20 cellular contexts compared by ENCODE assay signal in the genomic region with DNA sequence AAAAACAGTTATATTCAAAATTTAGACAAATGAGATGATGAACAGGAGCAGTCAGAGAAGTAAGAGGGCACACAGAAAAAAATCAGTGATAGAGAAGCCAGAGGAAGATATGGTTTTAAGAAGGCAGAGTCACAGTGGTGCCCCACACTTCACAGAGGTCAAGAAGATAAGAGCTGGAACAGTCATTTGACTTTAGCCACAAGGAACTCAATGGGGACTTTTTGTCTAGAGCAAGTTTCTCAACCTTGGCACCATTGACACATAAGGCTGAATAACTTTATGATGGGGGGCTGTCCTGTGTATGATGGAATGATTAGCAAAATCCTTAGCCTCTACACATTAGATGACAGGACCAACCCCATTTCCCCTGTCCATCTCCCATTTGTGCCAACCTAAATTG.
A peak's percentile ranks its signal among the peaks of the same experiment; 100 is the strongest.
DNase-seq lines count a peak whose midpoint lies in the region; ATAC-seq and TF ChIP-seq lines count a peak whose summit lies in the region.
"Had no signal": no experiment of that assay in that cellular context is flagged by ENCODE, and none has a peak within 500 bp of the region (broad histone marks: within the 10 kb centered on the region; RNA-seq: fewer than 3 reads in every experiment).

No MANE protein-coding gene starts in this region.

- H3K27ac Mint-ChIP-seq in activated T-helper 2 cell treated with anti-CD3 and anti-CD28 coated beads, Interferon-gamma antibody, Interleukin-2, Interleukin-4, amounts not matched to agents 10 μg/mL and 5 μg/mL and 100 μg/mL, durations not matched to agents 14 hours and 24 hours and 36 hours, result peak overlapping the region; percentile 54
- H3K27ac Mint-ChIP-seq: CD4-positive, alpha-beta T cell had no signal

- peaks cover 3% of the 10 kb centered on the region for H3K36me3 Mint-ChIP-seq in activated T-helper 2 cell treated with anti-CD3 and anti-CD28 coated beads, Interferon-gamma antibody, Interleukin-2, Interleukin-4, amounts not matched to agents 10 μg/mL and 5 μg/mL and 100 μg/mL, durations not matched to agents 14 hours and 24 hours and 36 hours (ENCODE audit: low read depth)

- H3K4me1 Mint-ChIP-seq in activated T-helper 2 cell treated with anti-CD3 and anti-CD28 coated beads, Interferon-gamma antibody, Interleukin-2, Interleukin-4, amounts not matched to agents 10 μg/mL and 5 μg/mL and 100 μg/mL, durations not matched to agents 14 hours and 24 hours and 36 hours (ENCODE audit: low read depth), result peaks cover 24% of the 10 kb centered on the region

- peaks cover 21% of the 10 kb centered on the region for H3K9me3 Mint-ChIP-seq in activated T-helper 2 cell treated with anti-CD3 and anti-CD28 coated beads, Interferon-gamma antibody, Interleukin-2, Interleukin-4, amounts not matched to agents 10 μg/mL and 5 μg/mL and 100 μg/mL, durations not matched to agents 14 hours and 24 hours and 36 hours

- no peak overlapping the region for H3K4me3 Mint-ChIP-seq in activated T-helper 2 cell treated with anti-CD3 and anti-CD28 coated beads, Interferon-gamma antibody, Interleukin-2, Interleukin-4, amounts not matched to agents 10 μg/mL and 5 μg/mL and 100 μg/mL, durations not matched to agents 14 hours and 24 hours and 36 hours (ENCODE audit: low read depth)
- H3K4me3 Mint-ChIP-seq: CD4-positive, alpha-beta T cell had no signal

- TF ChIP-seq POLR2A in right lobe of liver (IDR thresholded peaks at IDR 0.05), result no peak

- intact Hi-C loops in activated T-helper 2 cell treated with anti-CD3 and anti-CD28 coated beads, Interferon-gamma antibody, Interleukin-2, Interleukin-4, amounts not matched to agents 10 μg/mL and 5 μg/mL and 100 μg/mL, durations not matched to agents 14 hours and 24 hours and 36 hours (cut with micrococcal nuclease), result loop anchor here (2.0 kb wide), 1 partner anchor 27 kb away; no protein-coding TSS in a partner anchor
- intact Hi-C loops in right lobe of liver (cut with DNase I), result no loop called here

- no peak overlapping the region for H3K27ac ChIP-seq in right lobe of liver
- H3K27ac ChIP-seq: upper lobe of left lung had no signal

- TF ChIP-seq CTCF in GM12865 (IDR thresholded peaks at IDR 0.05; ENCODE audit: insufficient read depth, low read depth, low read length, missing control alignments), result no peak
- no peak for TF ChIP-seq CTCF in right lobe of liver (IDR thresholded peaks at IDR 0.05)

- ATAC-seq in GM18907 (IDR thresholded peaks at IDR 0.05; ENCODE audit: unreplicated experiment) (peak; percentile 74), HG02798 (IDR thresholded peaks at IDR 0.05; ENCODE audit: poor library complexity, unreplicated experiment) (peak; percentile 76), HG02763 (IDR thresholded peaks at IDR 0.05; ENCODE audit: unreplicated experiment) (no peak), right lobe of liver (no peak)
- ATAC-seq: sciatic nerve had no signal

- H3K27me3 ChIP-seq in right lobe of liver, result no peaks in the 10 kb centered on the region
- H3K27me3 ChIP-seq: upper lobe of left lung had no signal

- no peaks in the 10 kb centered on the region for H3K27me3 Mint-ChIP-seq in activated T-helper 2 cell treated with anti-CD3 and anti-CD28 coated beads, Interferon-gamma antibody, Interleukin-2, Interleukin-4, amounts not matched to agents 10 μg/mL and 5 μg/mL and 100 μg/mL, durations not matched to agents 14 hours and 24 hours and 36 hours (ENCODE audit: low read depth)
- H3K27me3 Mint-ChIP-seq: CD4-positive, alpha-beta T cell had no signal

- no peaks in the 10 kb centered on the region for H3K36me3 ChIP-seq in right lobe of liver
- H3K36me3 ChIP-seq: upper lobe of left lung had no signal

- H3K9me3 ChIP-seq in right lobe of liver, result no peaks in the 10 kb centered on the region
- H3K9me3 ChIP-seq: upper lobe of left lung had no signal

- DNase-seq in GM12865 (ENCODE audit: low read depth), result peak; percentile 59
- no peak for DNase-seq in activated T-helper 2 cell treated with anti-CD3 and anti-CD28 coated beads, Interferon-gamma antibody, Interleukin-2, Interleukin-4, amounts not matched to agents 10 μg/mL and 5 μg/mL and 100 μg/mL, durations not matched to agents 14 hours and 24 hours and 36 hours (ENCODE audit: low spot score)
- DNase-seq in stimulated activated naive CD4-positive, alpha-beta T cell treated with Interleukin-2 at 50 U/mL for 16 hours (lab: John Stamatoyannopoulos, UW), result no peak
- DNase-seq in right lobe of liver, result no peak
- DNase-seq in ureter (ENCODE audit: low spot score), result no peak
- DNase-seq: ACHN; activated CD4-positive, alpha-beta T cell treated with anti-CD3 and anti-CD28 coated beads for 48 hours; CD4-positive, alpha-beta T cell; DND-41; GOT3; Karpas-422; midbrain; NCI-H446 treated with DMSO at 0.1 percent for 48 hours; stimulated activated CD4-positive, alpha-beta T cell treated with anti-CD3 and anti-CD28 coated beads, Interleukin-2, amount 100 ng/mL, for 48 hours; T-helper 9 cell; upper lobe of left lung had no signal

- H3K4me1 ChIP-seq in right lobe of liver, result no peaks in the 10 kb centered on the region
- H3K4me1 ChIP-seq: upper lobe of left lung had no signal

- H3K4me3 ChIP-seq in GM12865 (ENCODE audit: low read depth, low read length), result no peak overlapping the region
- H3K4me3 ChIP-seq in right lobe of liver, result no peak overlapping the region
- H3K4me3 ChIP-seq: upper lobe of left lung had no signal

Comparison
In these comparisons a context has a peak if more than half of its experiments do, and no peak if none do; other contexts are left out.
1. ATAC-seq: peak in GM18907 (single experiment) and HG02798 (single experiment); none in HG02763 (single experiment) and right lobe of liver (0 of 4).